ENCODE assay signal across 10 cellular contexts in the genomic region with DNA sequence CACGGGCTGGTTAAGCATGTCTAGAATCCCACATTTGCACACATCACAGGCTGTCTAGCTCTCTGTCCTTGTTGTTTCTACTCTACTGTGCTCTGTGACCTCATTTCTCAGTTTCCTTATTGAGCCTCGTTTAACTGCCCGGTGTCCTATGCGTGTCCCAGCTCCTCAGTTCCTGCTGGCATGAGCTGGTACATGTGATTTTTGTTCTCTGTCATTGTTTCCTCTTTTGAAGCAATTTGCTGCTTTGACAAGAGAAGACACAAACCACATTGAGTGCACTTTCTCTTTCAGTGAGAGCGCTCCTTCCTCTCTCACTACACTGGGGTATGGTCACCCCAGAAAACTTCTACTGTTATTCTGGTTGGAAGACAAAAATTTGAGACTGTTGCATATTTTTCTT.
A peak's percentile ranks its signal among the peaks of the same experiment; 100 is the strongest.
DNase-seq lines count a peak whose midpoint lies in the region; ATAC-seq lines count a peak whose summit lies in the region.
"Had no signal": no experiment of that assay in that cellular context is flagged by ENCODE, and none has a peak within 500 bp of the region (broad histone marks: within the 10 kb centered on the region; RNA-seq: fewer than 3 reads in every experiment).

No MANE protein-coding gene starts in this region.

- peaks cover 5% of the 10 kb centered on the region for H3K27me3 Mint-ChIP-seq in activated naive CD4-positive, alpha-beta T cell treated with anti-CD3 and anti-CD28 coated beads for 36 hours (ENCODE audit: low read depth)
- peaks cover 9% of the 10 kb centered on the region for H3K27me3 Mint-ChIP-seq in stimulated activated naive CD8-positive, alpha-beta T cell treated with anti-CD3 and anti-CD28 coated beads, Interleukin-15, amount 100 ng/mL, for 72 hours

- intact Hi-C loops in activated naive CD4-positive, alpha-beta T cell treated with anti-CD3 and anti-CD28 coated beads for 36 hours (cut with micrococcal nuclease): no loop called here

- no peak overlapping the region for H3K4me3 ChIP-seq in Jurkat, Clone E6-1 (ENCODE audit: low read length)

- no peak overlapping the region for H3K27ac Mint-ChIP-seq in activated naive CD4-positive, alpha-beta T cell treated with anti-CD3 and anti-CD28 coated beads for 36 hours
- no peak overlapping the region for H3K27ac Mint-ChIP-seq in stimulated activated naive CD8-positive, alpha-beta T cell treated with anti-CD3 and anti-CD28 coated beads, Interleukin-15, amount 100 ng/mL, for 72 hours

- no peaks in the 10 kb centered on the region for H3K9me3 Mint-ChIP-seq in activated naive CD4-positive, alpha-beta T cell treated with anti-CD3 and anti-CD28 coated beads for 36 hours
- no peaks in the 10 kb centered on the region for H3K9me3 Mint-ChIP-seq in stimulated activated naive CD8-positive, alpha-beta T cell treated with anti-CD3 and anti-CD28 coated beads, Interleukin-15, amount 100 ng/mL, for 72 hours

- H3K4me3 Mint-ChIP-seq in activated naive CD4-positive, alpha-beta T cell treated with anti-CD3 and anti-CD28 coated beads for 36 hours: no peak overlapping the region
- no peak overlapping the region for H3K4me3 Mint-ChIP-seq in stimulated activated naive CD8-positive, alpha-beta T cell treated with anti-CD3 and anti-CD28 coated beads, Interleukin-15, amount 100 ng/mL, for 72 hours

- peak; percentile 4 for DNase-seq in activated naive CD4-positive, alpha-beta T cell treated with anti-CD3 and anti-CD28 coated beads for 36 hours
- DNase-seq in activated naive CD4-positive, alpha-beta T cell (lab: John Stamatoyannopoulos, UW): no peak
- peak; percentile 5 for DNase-seq in Jurkat, Clone E6-1 (ENCODE audit: low read depth, low spot score)
- peak in 1 of 2 donors; percentile 10 for DNase-seq in stimulated activated naive CD8-positive, alpha-beta T cell treated with anti-CD3 and anti-CD28 coated beads, Interleukin-15, amount 100 ng/mL, for 72 hours
- DNase-seq in SHP77 treated with DMSO at 0.1 percent for 48 hours (lab: John Stamatoyannopoulos, UW): no peak
- no peak for DNase-seq in middle frontal gyrus (ENCODE audit: extremely low spot score, low spot score)
- DNase-seq in NCI-H774 (lab: John Stamatoyannopoulos, UW): no peak
- DNase-seq: HCEC 1CT, NCI-H526 had no signal

- CTCF ChIA-PET in activated naive CD4-positive, alpha-beta T cell treated with anti-CD3 and anti-CD28 coated beads for 36 hours (lab: Charles Lee): interaction anchor here (1.2 kb wide), 1 partner anchor 102 kb away, joined by 3 read pairs; no protein-coding TSS in a partner anchor

- no peaks in the 10 kb centered on the region for H3K36me3 Mint-ChIP-seq in activated naive CD4-positive, alpha-beta T cell treated with anti-CD3 and anti-CD28 coated beads for 36 hours (ENCODE audit: low read depth)

- ATAC-seq in HG02610 (IDR thresholded peaks at IDR 0.05; ENCODE audit: unreplicated experiment): peak; percentile 93
- peak; percentile 78 for ATAC-seq in stimulated activated naive CD8-positive, alpha-beta T cell treated with anti-CD3 and anti-CD28 coated beads, Interleukin-15, amount 100 ng/mL, for 72 hours

- peaks cover 6% of the 10 kb centered on the region for H3K4me1 Mint-ChIP-seq in activated naive CD4-positive, alpha-beta T cell treated with anti-CD3 and anti-CD28 coated beads for 36 hours (ENCODE audit: low read depth)
- peaks cover 6% of the 10 kb centered on the region for H3K4me1 Mint-ChIP-seq in stimulated activated naive CD8-positive, alpha-beta T cell treated with anti-CD3 and anti-CD28 coated beads, Interleukin-15, amount 100 ng/mL, for 72 hours

Comparison
In these comparisons a context has a peak if more than half of its experiments do, and no peak if none do; other contexts are left out.
1. DNase-seq: peak in activated naive CD4-positive, alpha-beta T cell treated with anti-CD3 and anti-CD28 coated beads for 36 hours (single experiment) and Jurkat, Clone E6-1 (single experiment); none in activated naive CD4-positive, alpha-beta T cell (0 of 4), SHP77 treated with DMSO at 0.1 percent for 48 hours (single experiment), middle frontal gyrus (single experiment) and NCI-H774 (single experiment).